21 cellular contexts compared by ENCODE assay signal in the genomic region with DNA sequence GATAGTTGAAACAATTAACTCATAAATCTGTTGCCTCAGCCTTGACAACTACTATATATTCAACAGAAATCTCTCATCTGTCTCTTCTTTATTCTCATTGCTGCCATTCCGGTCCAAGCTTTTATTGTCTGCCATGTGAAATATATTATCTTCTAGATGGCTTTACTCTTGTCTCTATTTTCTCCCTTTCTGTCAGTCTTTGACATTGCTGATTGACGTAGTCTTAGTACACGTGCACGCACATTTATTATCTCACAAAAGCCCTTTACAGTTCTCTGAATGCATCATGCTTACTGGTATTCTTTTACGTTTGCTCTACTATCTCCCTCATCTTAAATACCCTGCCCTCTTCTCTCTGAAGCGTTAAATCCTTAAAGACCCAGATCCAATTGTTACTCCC. TPM values are rescaled to one million over a fixed set of nuclear protein-coding genes. Genes with fewer than 3 reads are reported as not detected.
DNase-seq lines count a peak whose midpoint lies in the region; ATAC-seq and TF ChIP-seq lines count a peak whose summit lies in the region.
"Had no signal": no experiment of that assay in that cellular context is flagged by ENCODE, and none has a peak within 500 bp of the region (broad histone marks: within the 10 kb centered on the region; RNA-seq: fewer than 3 reads in every experiment).

No MANE protein-coding gene starts in this region.

- peak overlapping the region; percentile 4 for H3K27ac Mint-ChIP-seq in activated CD4-positive, alpha-beta memory T cell treated with anti-CD3 and anti-CD28 coated beads, Interleukin-2, amount 10 ng/mL, durations not matched to agents 7 days and 5 days
- H3K27ac Mint-ChIP-seq in activated CD4-positive, alpha-beta memory T cell treated with anti-CD3 and anti-CD28 coated beads for 36 hours, result no peak overlapping the region
- peak overlapping the region; percentile 3 to 98 (median 20) for H3K27ac Mint-ChIP-seq in CD8-positive, alpha-beta memory T cell
- peak overlapping the region; percentile 8 to 50 for H3K27ac Mint-ChIP-seq in activated naive CD4-positive, alpha-beta T cell treated with anti-CD3 and anti-CD28 coated beads, Interleukin-2, amount 50 U/mL, for 72 hours
- H3K27ac Mint-ChIP-seq in naive thymus-derived CD4-positive, alpha-beta T cell, result peak overlapping the region in 7 of 9 donors; percentile 14 to 88 (median 40)

- H3K36me3 ChIP-seq in CD8-positive, alpha-beta memory T cell (ENCODE audit: insufficient read depth, low read length), result peaks cover 43% of the 10 kb centered on the region
- H3K36me3 ChIP-seq in naive thymus-derived CD4-positive, alpha-beta T cell (ENCODE audit: control insufficient read depth in 2 of 3, insufficient read depth in 3 of 3, low read length in 3 of 3), result peaks cover 0 to 39% (median 10%) of the 10 kb centered on the region in 3 experiments
- no peaks in the 10 kb centered on the region for H3K36me3 ChIP-seq in prostate gland
- peaks cover 91% of the 10 kb centered on the region for H3K36me3 ChIP-seq in OCI-LY7 (ENCODE audit: insufficient read depth, low read length)

- H3K79me2 ChIP-seq in OCI-LY7 (ENCODE audit: insufficient read depth, low read depth, low read length), result peaks cover 100% of the 10 kb centered on the region

- H3K4me2 ChIP-seq in OCI-LY7 (ENCODE audit: low read length), result no peak overlapping the region

- TF ChIP-seq CTCF in prostate gland (IDR thresholded peaks at IDR 0.05), result no peak
- no peak for TF ChIP-seq CTCF in OCI-LY7 (conservative IDR thresholded peaks at IDR 0.05; ENCODE audit: low read length)

- H3K4me3 Mint-ChIP-seq in activated CD4-positive, alpha-beta memory T cell treated with anti-CD3 and anti-CD28 coated beads, Interleukin-2, amount 10 ng/mL, durations not matched to agents 7 days and 5 days, result no peak overlapping the region
- H3K4me3 Mint-ChIP-seq in activated CD4-positive, alpha-beta memory T cell treated with anti-CD3 and anti-CD28 coated beads for 36 hours, result no peak overlapping the region
- peak overlapping the region; percentile 1 to 97 (median 69) for H3K4me3 Mint-ChIP-seq in CD8-positive, alpha-beta memory T cell
- H3K4me3 Mint-ChIP-seq in naive thymus-derived CD4-positive, alpha-beta T cell, result peak overlapping the region in 9 of 10 donors; percentile 33 to 97 (median 80)
- H3K4me3 Mint-ChIP-seq: H9 had no signal

- no peaks in the 10 kb centered on the region for H3K9me3 Mint-ChIP-seq in activated CD4-positive, alpha-beta memory T cell treated with anti-CD3 and anti-CD28 coated beads, Interleukin-2, amount 10 ng/mL, durations not matched to agents 7 days and 5 days
- no peaks in the 10 kb centered on the region for H3K9me3 Mint-ChIP-seq in activated CD4-positive, alpha-beta memory T cell treated with anti-CD3 and anti-CD28 coated beads for 36 hours
- no peaks in the 10 kb centered on the region for H3K9me3 Mint-ChIP-seq in CD8-positive, alpha-beta memory T cell
- no peaks in the 10 kb centered on the region for H3K9me3 Mint-ChIP-seq in activated naive CD4-positive, alpha-beta T cell treated with anti-CD3 and anti-CD28 coated beads, Interleukin-2, amount 50 U/mL, for 72 hours
- H3K9me3 Mint-ChIP-seq in naive thymus-derived CD4-positive, alpha-beta T cell, result no peaks in the 10 kb centered on the region
- H3K9me3 Mint-ChIP-seq: H9 had no signal

- H3K9me2 ChIP-seq in OCI-LY7 (ENCODE audit: insufficient read depth, low read length), result no peaks in the 10 kb centered on the region

- intact Hi-C loops in activated CD4-positive, alpha-beta memory T cell treated with anti-CD3 and anti-CD28 coated beads for 36 hours (cut with micrococcal nuclease), result loop anchor here (2.0 kb wide), 1 partner anchor 17 kb away; no protein-coding TSS in a partner anchor
- intact Hi-C loops in naive thymus-derived CD4-positive, alpha-beta T cell (cut with micrococcal nuclease), result no loop called here
- intact Hi-C loops in prostate gland (cut with DNase I), result no loop called here
- intact Hi-C loops in OCI-LY7 (cut with micrococcal nuclease; ENCODE audit: unreplicated experiment), result no loop called here

- H3K9me3 ChIP-seq in CD8-positive, alpha-beta memory T cell (ENCODE audit: low read length), result no peaks in the 10 kb centered on the region
- no peaks in the 10 kb centered on the region for H3K9me3 ChIP-seq in naive thymus-derived CD4-positive, alpha-beta T cell (ENCODE audit: control insufficient read depth in 2 of 3, low read length in 3 of 3)
- H3K9me3 ChIP-seq in prostate gland (no peaks in the 10 kb centered on the region), OCI-LY7 (ENCODE audit: low read length) (no peaks in the 10 kb centered on the region)
- H3K9me3 ChIP-seq: Peyer's patch, SJSA1 had no signal

- DNase-seq in activated CD4-positive, alpha-beta memory T cell treated with anti-CD3 and anti-CD28 coated beads, Interleukin-2, amount 10 ng/mL, durations not matched to agents 7 days and 5 days, result no peak
- no peak for DNase-seq in activated CD4-positive, alpha-beta memory T cell treated with anti-CD3 and anti-CD28 coated beads for 36 hours
- DNase-seq in CD8-positive, alpha-beta memory T cell, result no peak
- no peak for DNase-seq in activated naive CD4-positive, alpha-beta T cell treated with anti-CD3 and anti-CD28 coated beads, Interleukin-2, amount 50 U/mL, for 72 hours (ENCODE audit: low spot score in 2 of 2)
- DNase-seq in naive thymus-derived CD4-positive, alpha-beta T cell, result no peak
- DNase-seq in prostate gland (ENCODE audit: low spot score) (no peak), NCI-H748 treated with DMSO at 0.1 percent for 48 hours (lab: John Stamatoyannopoulos, UW) (no peak), OCI-LY7 (ENCODE audit: low spot score) (no peak)
- DNase-seq: activated CD8-positive, alpha-beta memory T cell treated with anti-CD3 and anti-CD28 coated beads, Interleukin-2, amount 50 U/mL, for 48 hours; central memory CD4-positive, alpha-beta T cell; effector CD4-positive, alpha-beta T cell; H9; left cardiac atrium; mesenchymal stem cell; MM.1S; NCI-H146; Peyer's patch had no signal

- CTCF ChIA-PET in activated CD4-positive, alpha-beta memory T cell treated with anti-CD3 and anti-CD28 coated beads, Interleukin-2, amount 10 ng/mL, durations not matched to agents 7 days and 5 days (lab: Charles Lee), result interaction anchor here (1.3 kb wide), 1 partner anchor 25 kb away, joined by 4 read pairs; a partner anchor contains a TSS
- CTCF ChIA-PET in activated CD4-positive, alpha-beta memory T cell treated with anti-CD3 and anti-CD28 coated beads for 36 hours (lab: Charles Lee), result interaction anchor here (1.2 kb wide), 1 partner anchor 18 kb away, joined by 3 read pairs; no protein-coding TSS in a partner anchor
- CTCF ChIA-PET in CD8-positive, alpha-beta memory T cell (lab: Charles Lee), result no interaction called here
- CTCF ChIA-PET in naive thymus-derived CD4-positive, alpha-beta T cell (lab: Charles Lee), result no interaction called here
- CTCF ChIA-PET in OCI-LY7 (lab: Charles Lee; ENCODE audit: unreplicated experiment), result no interaction called here

- POLR2A ChIA-PET in activated CD4-positive, alpha-beta memory T cell treated with anti-CD3 and anti-CD28 coated beads, Interleukin-2, amount 10 ng/mL, durations not matched to agents 7 days and 5 days (lab: Charles Lee), result no interaction called here
- POLR2A ChIA-PET in activated CD4-positive, alpha-beta memory T cell treated with anti-CD3 and anti-CD28 coated beads for 36 hours (lab: Charles Lee), result no interaction called here
- POLR2A ChIA-PET in CD8-positive, alpha-beta memory T cell (lab: Charles Lee), result no interaction called here
- POLR2A ChIA-PET in naive thymus-derived CD4-positive, alpha-beta T cell (lab: Charles Lee), result interaction anchor here (1.2 to 2.6 kb wide), 2 partner anchors 25 to 49 kb away, joined by 5 to 9 read pairs; a partner anchor contains a TSS
- POLR2A ChIA-PET in OCI-LY7 (lab: Charles Lee), result no interaction called here

- WGBS in prostate gland, result 45% methylated on average over 6 of the region's 6 CpGs

- ATAC-seq in activated naive CD4-positive, alpha-beta T cell treated with anti-CD3 and anti-CD28 coated beads, Interleukin-2, amount 50 U/mL, for 72 hours, result no peak
- ATAC-seq in naive thymus-derived CD4-positive, alpha-beta T cell, result no peak
- ATAC-seq: activated CD4-positive, CD25-positive, alpha-beta regulatory T cell treated with anti-CD3 and anti-CD28 coated beads, Interleukin-2, amount 50 U/mL, for 24 hours; left cardiac atrium had no signal

- peaks cover 40% of the 10 kb centered on the region for H3K4me1 Mint-ChIP-seq in activated CD4-positive, alpha-beta memory T cell treated with anti-CD3 and anti-CD28 coated beads, Interleukin-2, amount 10 ng/mL, durations not matched to agents 7 days and 5 days
- peaks cover 41% of the 10 kb centered on the region for H3K4me1 Mint-ChIP-seq in activated CD4-positive, alpha-beta memory T cell treated with anti-CD3 and anti-CD28 coated beads for 36 hours (ENCODE audit: low read depth)
- peaks cover 50 to 73% (median 55%) of the 10 kb centered on the region in 3 donors for H3K4me1 Mint-ChIP-seq in CD8-positive, alpha-beta memory T cell
- H3K4me1 Mint-ChIP-seq in naive thymus-derived CD4-positive, alpha-beta T cell, result peaks cover 38 to 60% (median 58%) of the 10 kb centered on the region in 7 donors

- no peak overlapping the region for H3K4me3 ChIP-seq in CD8-positive, alpha-beta memory T cell (ENCODE audit: low read length)
- no peak overlapping the region for H3K4me3 ChIP-seq in naive thymus-derived CD4-positive, alpha-beta T cell (ENCODE audit: low read length)
- H3K4me3 ChIP-seq in prostate gland (no peak overlapping the region), OCI-LY7 (ENCODE audit: low read depth, low read length, poor library complexity, severe bottlenecking) (no peak overlapping the region)
- H3K4me3 ChIP-seq: Peyer's patch, SJSA1 had no signal

- TF ChIP-seq POLR2A in prostate gland (IDR thresholded peaks at IDR 0.05), result no peak

- no peak overlapping the region for H2AFZ ChIP-seq in OCI-LY7 (ENCODE audit: low read length)

- peaks cover 54% of the 10 kb centered on the region for H3K36me3 Mint-ChIP-seq in activated CD4-positive, alpha-beta memory T cell treated with anti-CD3 and anti-CD28 coated beads, Interleukin-2, amount 10 ng/mL, durations not matched to agents 7 days and 5 days (ENCODE audit: low read depth)
- peaks cover 32% of the 10 kb centered on the region for H3K36me3 Mint-ChIP-seq in activated CD4-positive, alpha-beta memory T cell treated with anti-CD3 and anti-CD28 coated beads for 36 hours
- peaks cover 0 to 58% (median 3%) of the 10 kb centered on the region in 3 donors for H3K36me3 Mint-ChIP-seq in CD8-positive, alpha-beta memory T cell
- peaks cover 17 to 26% of the 10 kb centered on the region in 2 donors for H3K36me3 Mint-ChIP-seq in activated naive CD4-positive, alpha-beta T cell treated with anti-CD3 and anti-CD28 coated beads, Interleukin-2, amount 50 U/mL, for 72 hours
- H3K36me3 Mint-ChIP-seq in naive thymus-derived CD4-positive, alpha-beta T cell, result peaks cover 0 to 24% (median 7%) of the 10 kb centered on the region in 5 donors

- H3K27me3 ChIP-seq in CD8-positive, alpha-beta memory T cell (ENCODE audit: insufficient read depth, low read length, poor library complexity, severe bottlenecking), result no peaks in the 10 kb centered on the region
- no peaks in the 10 kb centered on the region for H3K27me3 ChIP-seq in naive thymus-derived CD4-positive, alpha-beta T cell (ENCODE audit: control insufficient read depth in 2 of 2, insufficient read depth in 2 of 2, low read length in 2 of 2)
- no peaks in the 10 kb centered on the region for H3K27me3 ChIP-seq in prostate gland (replicated peaks; ENCODE audit: insufficient read depth)
- H3K27me3 ChIP-seq: Peyer's patch, SJSA1 had no signal

- H4K20me1 ChIP-seq in OCI-LY7 (ENCODE audit: insufficient read depth, low read length), result peaks cover 36% of the 10 kb centered on the region

- no TSS peak for BruUV-seq in OCI-LY7 (replicated peaks; lab: Mats Ljungman, UMichigan)

- no peaks in the 10 kb centered on the region for H3K27me3 Mint-ChIP-seq in activated CD4-positive, alpha-beta memory T cell treated with anti-CD3 and anti-CD28 coated beads, Interleukin-2, amount 10 ng/mL, durations not matched to agents 7 days and 5 days
- H3K27me3 Mint-ChIP-seq in activated CD4-positive, alpha-beta memory T cell treated with anti-CD3 and anti-CD28 coated beads for 36 hours, result no peaks in the 10 kb centered on the region
- no peaks in the 10 kb centered on the region for H3K27me3 Mint-ChIP-seq in CD8-positive, alpha-beta memory T cell
- no peaks in the 10 kb centered on the region for H3K27me3 Mint-ChIP-seq in naive thymus-derived CD4-positive, alpha-beta T cell

- H3K4me1 ChIP-seq in CD8-positive, alpha-beta memory T cell (ENCODE audit: insufficient read depth, low read length), result peaks cover 54% of the 10 kb centered on the region
- H3K4me1 ChIP-seq in naive thymus-derived CD4-positive, alpha-beta T cell (ENCODE audit: control insufficient read depth in 2 of 2, insufficient read depth in 2 of 2, low read length in 2 of 2), result peaks cover 30 to 43% of the 10 kb centered on the region in 2 donors
- peaks cover 4% of the 10 kb centered on the region for H3K4me1 ChIP-seq in prostate gland (replicated peaks)
- H3K4me1 ChIP-seq in OCI-LY7 (ENCODE audit: insufficient read depth, low read length, poor library complexity, severe bottlenecking), result peaks cover 46% of the 10 kb centered on the region
- H3K4me1 ChIP-seq: SJSA1 had no signal

- H3K27ac ChIP-seq in CD8-positive, alpha-beta memory T cell (ENCODE audit: low read depth, low read length), result no peak overlapping the region
- H3K27ac ChIP-seq in naive thymus-derived CD4-positive, alpha-beta T cell (ENCODE audit: low read depth, low read length), result no peak overlapping the region
- no peak overlapping the region for H3K27ac ChIP-seq in prostate gland
- no peak overlapping the region for H3K27ac ChIP-seq in OCI-LY7 (ENCODE audit: low read depth, low read length, poor library complexity, severe bottlenecking)
- H3K27ac ChIP-seq: C4-2B, Peyer's patch, SJSA1 had no signal

RNA-seq across cellular contexts. Expression of a gene that starts 5.6 kb away (rescaled TPM):
- 100 to 1,000 TPM; 290 TPM for total RNA-seq in activated CD4-positive, alpha-beta memory T cell treated with anti-CD3 and anti-CD28 coated beads, Interleukin-2, amount 10 ng/mL, durations not matched to agents 7 days and 5 days
- total RNA-seq in activated CD4-positive, alpha-beta memory T cell treated with anti-CD3 and anti-CD28 coated beads for 36 hours, result 100 to 1,000 TPM; 286 to 291 TPM
- 100 to 1,000 TPM; 336 to 338 TPM for total RNA-seq in CD8-positive, alpha-beta memory T cell
- polyA plus RNA-seq in CD8-positive, alpha-beta memory T cell, result 383 TPM
- total RNA-seq in activated naive CD4-positive, alpha-beta T cell treated with anti-CD3 and anti-CD28 coated beads, Interleukin-2, amount 50 U/mL, for 72 hours, result 100 to 1,000 TPM; 144 to 224 TPM
- total RNA-seq in naive thymus-derived CD4-positive, alpha-beta T cell, result 100 to 1,000 TPM; 127 to 397 (median 183) TPM
- 100 to 1,000 TPM; 256 to 301 TPM for polyA plus RNA-seq in naive thymus-derived CD4-positive, alpha-beta T cell
- total RNA-seq in prostate gland (100 to 1,000 TPM; 172 to 432 TPM), OCI-LY7 (2022) (243 and 293 TPM in 2 replicates)
- 79.1 and 82.1 TPM in 2 replicates for total RNA-seq in OCI-LY7 (2014; rRNA removed; shearing (Covaris generic))

RNA-seq across cellular contexts. Expression of a gene that starts 24.9 kb away (rescaled TPM):
- under 1 TPM; 0.25 to 0.33 TPM for total RNA-seq in activated CD4-positive, alpha-beta memory T cell treated with anti-CD3 and anti-CD28 coated beads, Interleukin-2, amount 10 ng/mL, durations not matched to agents 7 days and 5 days
- total RNA-seq in activated CD4-positive, alpha-beta memory T cell treated with anti-CD3 and anti-CD28 coated beads for 36 hours, result 1 to 10 TPM; 2.4 to 2.9 TPM
- total RNA-seq in CD8-positive, alpha-beta memory T cell, result 1 to 10 TPM in 1 of 2 experiments, under 1 TPM in 1; 0.49 to 1.8 TPM
- polyA plus RNA-seq in CD8-positive, alpha-beta memory T cell, result 0.24 TPM
- total RNA-seq in activated naive CD4-positive, alpha-beta T cell treated with anti-CD3 and anti-CD28 coated beads, Interleukin-2, amount 50 U/mL, for 72 hours, result 1 to 10 TPM; 4.5 to 9.3 TPM
- 1 to 10 TPM; 1.8 to 2.1 (median 1.9) TPM for total RNA-seq in naive thymus-derived CD4-positive, alpha-beta T cell
- 1 to 10 TPM; 2.9 to 4.9 TPM for polyA plus RNA-seq in naive thymus-derived CD4-positive, alpha-beta T cell
- total RNA-seq in prostate gland (1 to 10 TPM; 4.7 to 7.7 TPM), OCI-LY7 (2022) (116 and 134 TPM in 2 replicates)
- total RNA-seq in OCI-LY7 (2014; rRNA removed; shearing (Covaris generic)), result 296 and 306 TPM in 2 replicates

RNA-seq across cellular contexts. Expression of a gene that starts 40.2 kb away (rescaled TPM):
- 100 to 1,000 TPM; 907 to 928 TPM for total RNA-seq in activated CD4-positive, alpha-beta memory T cell treated with anti-CD3 and anti-CD28 coated beads, Interleukin-2, amount 10 ng/mL, durations not matched to agents 7 days and 5 days
- total RNA-seq in activated CD4-positive, alpha-beta memory T cell treated with anti-CD3 and anti-CD28 coated beads for 36 hours, result 100 to 1,000 TPM; 787 to 817 TPM
- total RNA-seq in CD8-positive, alpha-beta memory T cell, result 100 to 1,000 TPM; 624 to 632 TPM
- polyA plus RNA-seq in CD8-positive, alpha-beta memory T cell, result 1,932 TPM
- total RNA-seq in activated naive CD4-positive, alpha-beta T cell treated with anti-CD3 and anti-CD28 coated beads, Interleukin-2, amount 50 U/mL, for 72 hours, result 100 to 1,000 TPM; 714 to 722 TPM
- total RNA-seq in naive thymus-derived CD4-positive, alpha-beta T cell, result 100 to 1,000 TPM; 358 to 676 (median 553) TPM
- polyA plus RNA-seq in naive thymus-derived CD4-positive, alpha-beta T cell, result 1,000 to 10,000 TPM; 1,664 to 2,070 TPM
- total RNA-seq in prostate gland (1,000 to 10,000 TPM in 1 of 2 donors, 100 to 1,000 TPM in 1; 966 to 1,595 TPM), OCI-LY7 (2022) (1,328 and 1,370 TPM in 2 replicates)
- total RNA-seq in OCI-LY7 (2014; rRNA removed; shearing (Covaris generic)), result 581 and 622 TPM in 2 replicates

RNA-seq across cellular contexts. Expression of a gene that starts 48.1 kb away (rescaled TPM):
- under 1 TPM; 0.15 to 0.18 TPM for total RNA-seq in activated CD4-positive, alpha-beta memory T cell treated with anti-CD3 and anti-CD28 coated beads, Interleukin-2, amount 10 ng/mL, durations not matched to agents 7 days and 5 days
- total RNA-seq in activated CD4-positive, alpha-beta memory T cell treated with anti-CD3 and anti-CD28 coated beads for 36 hours, result under 1 TPM; 0.10 to 0.15 TPM
- total RNA-seq in CD8-positive, alpha-beta memory T cell, result under 1 TPM; 0.20 to 0.26 TPM
- 2.2 TPM for polyA plus RNA-seq in CD8-positive, alpha-beta memory T cell
- total RNA-seq in activated naive CD4-positive, alpha-beta T cell treated with anti-CD3 and anti-CD28 coated beads, Interleukin-2, amount 50 U/mL, for 72 hours, result under 1 TPM; 0.31 to 0.61 TPM
- total RNA-seq in naive thymus-derived CD4-positive, alpha-beta T cell, result under 1 TPM in 4 of 5 experiments, not detected in 1; 0.13 to 0.57 (median 0.33) TPM
- polyA plus RNA-seq in naive thymus-derived CD4-positive, alpha-beta T cell, result 1 to 10 TPM; 3.1 to 8.8 TPM
- total RNA-seq in prostate gland (1 to 10 TPM in 1 of 2 donors, not detected in 1; 3.9 TPM), OCI-LY7 (2022) (1.1 and 1.9 TPM in 2 replicates)
- 0.23 and 0.60 TPM in 2 replicates for total RNA-seq in OCI-LY7 (2014; rRNA removed; shearing (Covaris generic))
- total RNA-seq: A673, Peyer's patch, SJSA1 had no signal

RNA-seq across cellular contexts. Expression of a gene that starts 48.5 kb away (rescaled TPM):
- total RNA-seq in activated CD4-positive, alpha-beta memory T cell treated with anti-CD3 and anti-CD28 coated beads, Interleukin-2, amount 10 ng/mL, durations not matched to agents 7 days and 5 days, result 10 to 100 TPM; 14.3 to 14.4 TPM
- 10 to 100 TPM; 16.7 to 19.1 TPM for total RNA-seq in activated CD4-positive, alpha-beta memory T cell treated with anti-CD3 and anti-CD28 coated beads for 36 hours
- 10 to 100 TPM; 28.5 to 32.7 TPM for total RNA-seq in CD8-positive, alpha-beta memory T cell
- polyA plus RNA-seq in CD8-positive, alpha-beta memory T cell, result 11.9 TPM
- total RNA-seq in activated naive CD4-positive, alpha-beta T cell treated with anti-CD3 and anti-CD28 coated beads, Interleukin-2, amount 50 U/mL, for 72 hours, result 10 to 100 TPM; 11.6 to 35.2 TPM
- total RNA-seq in naive thymus-derived CD4-positive, alpha-beta T cell, result 10 to 100 TPM; 16.9 to 32.1 (median 27.0) TPM
- polyA plus RNA-seq in naive thymus-derived CD4-positive, alpha-beta T cell, result 10 to 100 TPM in 1 of 2 donors, 1 to 10 TPM in 1; 7.5 to 28.2 TPM
- total RNA-seq in prostate gland (10 to 100 TPM; 10.9 to 19.9 TPM), OCI-LY7 (2022) (48.9 and 53.6 TPM in 2 replicates)
- total RNA-seq in OCI-LY7 (2014; rRNA removed; shearing (Covaris generic)), result 16.1 and 25.0 TPM in 2 replicates

Comparison
In these comparisons a context has a peak if more than half of its experiments do, and no peak if none do; other contexts are left out.
1. H3K4me3 Mint-ChIP-seq: peak in CD8-positive, alpha-beta memory T cell (7 of 7) and naive thymus-derived CD4-positive, alpha-beta T cell (9 of 10); none in activated CD4-positive, alpha-beta memory T cell treated with anti-CD3 and anti-CD28 coated beads, Interleukin-2, amount 10 ng/mL, durations not matched to agents 7 days and 5 days (single experiment) and activated CD4-positive, alpha-beta memory T cell treated with anti-CD3 and anti-CD28 coated beads for 36 hours (single experiment).
2. RNA of a gene that starts 24.9 kb away (total RNA-seq): 116 to 306 TPM in OCI-LY7; 4.5 to 9.3 TPM in activated naive CD4-positive, alpha-beta T cell treated with anti-CD3 and anti-CD28 coated beads, Interleukin-2, amount 50 U/mL, for 72 hours, 4.7 to 7.7 TPM in prostate gland, 2.4 to 2.9 TPM in activated CD4-positive, alpha-beta memory T cell treated with anti-CD3 and anti-CD28 coated beads for 36 hours, 1.8 to 2.1 TPM in naive thymus-derived CD4-positive, alpha-beta T cell, 0.49 to 1.8 TPM in CD8-positive, alpha-beta memory T cell and 0.25 to 0.33 TPM in activated CD4-positive, alpha-beta memory T cell treated with anti-CD3 and anti-CD28 coated beads, Interleukin-2, amount 10 ng/mL, durations not matched to agents 7 days and 5 days; every median in the first group is over 10 times any median in the second.
3. CTCF ChIA-PET loops: an anchor here in activated CD4-positive, alpha-beta memory T cell treated with anti-CD3 and anti-CD28 coated beads, Interleukin-2, amount 10 ng/mL, durations not matched to agents 7 days and 5 days (1.3 kb wide) and activated CD4-positive, alpha-beta memory T cell treated with anti-CD3 and anti-CD28 coated beads for 36 hours (1.2 kb wide); none called in CD8-positive, alpha-beta memory T cell, naive thymus-derived CD4-positive, alpha-beta T cell and OCI-LY7.